In the genomic region with DNA sequence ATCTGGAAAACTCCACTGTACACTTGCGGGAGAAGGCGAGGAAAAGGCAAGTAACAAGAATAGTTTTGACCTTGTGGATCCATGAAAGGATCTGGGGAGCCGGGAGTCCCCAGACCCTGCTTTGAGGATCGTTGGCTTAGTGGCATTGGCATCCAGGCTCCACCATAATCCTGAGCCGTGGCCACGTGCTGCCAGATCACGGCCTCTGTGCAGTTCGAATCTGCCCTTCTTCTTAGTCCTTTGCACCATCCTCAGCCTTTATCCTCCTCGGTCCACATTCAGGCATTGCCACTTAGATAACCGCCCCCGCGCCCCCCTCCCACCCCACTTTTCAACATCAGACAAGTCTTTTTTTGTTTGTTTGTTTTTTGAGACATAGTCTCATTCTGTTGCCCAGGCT, we compare ENCODE assay signal across 1 cellular context.
TF ChIP-seq lines count a peak whose summit lies in the region.

No MANE protein-coding gene starts in this region.

TF ChIP-seq in IMR-90, 13 proteins besides CTCF, POLR2A, EP300 and RAD21 (continued from another document):
- TF ChIP-seq, protein P1, sequence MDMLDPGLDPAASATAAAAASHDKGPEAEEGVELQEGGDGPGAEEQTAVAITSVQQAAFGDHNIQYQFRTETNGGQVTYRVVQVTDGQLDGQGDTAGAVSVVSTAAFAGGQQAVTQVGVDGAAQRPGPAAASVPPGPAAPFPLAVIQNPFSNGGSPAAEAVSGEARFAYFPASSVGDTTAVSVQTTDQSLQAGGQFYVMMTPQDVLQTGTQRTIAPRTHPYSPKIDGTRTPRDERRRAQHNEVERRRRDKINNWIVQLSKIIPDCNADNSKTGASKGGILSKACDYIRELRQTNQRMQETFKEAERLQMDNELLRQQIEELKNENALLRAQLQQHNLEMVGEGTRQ (IDR thresholded peaks at IDR 0.05; ENCODE audit: low read depth, low read length), result no peak
- no peak for TF ChIP-seq MAZ (IDR thresholded peaks at IDR 0.05; ENCODE audit: borderline replicate concordance, low read depth, low read length)
- TF ChIP-seq, protein P2, sequence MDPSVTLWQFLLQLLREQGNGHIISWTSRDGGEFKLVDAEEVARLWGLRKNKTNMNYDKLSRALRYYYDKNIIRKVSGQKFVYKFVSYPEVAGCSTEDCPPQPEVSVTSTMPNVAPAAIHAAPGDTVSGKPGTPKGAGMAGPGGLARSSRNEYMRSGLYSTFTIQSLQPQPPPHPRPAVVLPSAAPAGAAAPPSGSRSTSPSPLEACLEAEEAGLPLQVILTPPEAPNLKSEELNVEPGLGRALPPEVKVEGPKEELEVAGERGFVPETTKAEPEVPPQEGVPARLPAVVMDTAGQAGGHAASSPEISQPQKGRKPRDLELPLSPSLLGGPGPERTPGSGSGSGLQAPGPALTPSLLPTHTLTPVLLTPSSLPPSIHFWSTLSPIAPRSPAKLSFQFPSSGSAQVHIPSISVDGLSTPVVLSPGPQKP (IDR thresholded peaks at IDR 0.05; ENCODE audit: borderline replicate concordance, low read depth, low read length), result no peak
- no peak for TF ChIP-seq RFX5 (IDR thresholded peaks at IDR 0.05; ENCODE audit: low read depth, low read length)
- no peak for TF ChIP-seq SMC3 (IDR thresholded peaks at IDR 0.05; ENCODE audit: low read depth, low read length)
- no peak for TF ChIP-seq FOS (IDR thresholded peaks at IDR 0.05; ENCODE audit: low read depth, low read length)
TF ChIP-seq in IMR-90: peak in this region for 0.
